Comparison of ENCODE assay signal across 27 cellular contexts in the genomic region with DNA sequence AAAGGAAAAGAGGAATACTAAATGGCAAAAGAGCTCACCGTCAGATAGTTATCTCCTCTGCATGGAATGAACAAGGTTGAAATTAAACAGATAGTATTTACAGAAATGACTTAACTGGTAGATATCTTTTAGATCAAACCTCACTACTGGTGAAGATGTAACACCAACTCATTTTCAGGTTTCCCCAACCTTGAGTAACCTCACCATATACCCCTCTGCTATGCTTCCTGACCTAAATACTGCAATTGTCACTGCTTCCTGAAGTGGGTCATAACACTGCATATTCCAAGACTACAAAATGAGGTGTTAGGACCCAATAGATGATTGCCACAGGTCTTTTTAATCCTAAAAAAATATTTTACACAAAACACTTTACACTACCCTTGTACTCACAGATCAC.
"Had no signal": no experiment of that assay in that cellular context is flagged by ENCODE, and none has a peak within 500 bp of the region (broad histone marks: within the 10 kb centered on the region; RNA-seq: fewer than 3 reads in every experiment).

No MANE protein-coding gene starts in this region.

- DNase-seq: activated CD4-positive, alpha-beta memory T cell treated with anti-CD3 and anti-CD28 coated beads, Interleukin-2, amount 10 ng/mL, durations not matched to agents 7 days and 5 days; activated CD4-positive, alpha-beta T cell treated with anti-CD3 and anti-CD28 coated beads for 1 hour; activated CD4-positive, alpha-beta T cell treated with anti-CD3 and anti-CD28 coated beads for 4 hours; activated CD4-positive, alpha-beta T cell treated with anti-CD3 and anti-CD28 coated beads, Interleukin-2, amount 10 ng/mL, durations not matched to agents 7 days and 5 days; activated CD4-positive, alpha-beta T cell treated with anti-CD3 and anti-CD28 coated beads, Interleukin-2, amount 50 U/mL, for 4 hours; activated CD8-positive, alpha-beta memory T cell treated with anti-CD3 and anti-CD28 coated beads, Interleukin-2, amount 50 U/mL, for 48 hours; activated gamma-delta T cell; activated naive CD4-positive, alpha-beta T cell; activated naive CD4-positive, alpha-beta T cell treated with anti-CD3 and anti-CD28 coated beads, Interleukin-2, amount 10 ng/mL, durations not matched to agents 7 days and 5 days; activated naive CD8-positive, alpha-beta T cell treated with anti-CD3 and anti-CD28 coated beads, Interleukin-2, amount 10 ng/mL, durations not matched to agents 7 days and 5 days; activated T-cell treated with anti-CD3 and anti-CD28 coated beads for 4 hours; activated T-cell treated with anti-CD3 and anti-CD28 coated beads, Interleukin-2, amount 50 U/mL, for 24 hours; activated T-cell treated with anti-CD3 and anti-CD28 coated beads, Interleukin-2, amount 50 U/mL, for 72 hours; brain microvascular endothelial cell; dorsolateral prefrontal cortex; effector memory CD4-positive, alpha-beta T cell; erythroblast; foreskin keratinocyte; gastrocnemius medialis had no signal

- H3K4me3 Mint-ChIP-seq: activated CD4-positive, alpha-beta memory T cell treated with anti-CD3 and anti-CD28 coated beads, Interleukin-2, amount 10 ng/mL, durations not matched to agents 7 days and 5 days; activated CD4-positive, alpha-beta T cell treated with anti-CD3 and anti-CD28 coated beads, Interleukin-2, amount 10 ng/mL, durations not matched to agents 7 days and 5 days; activated naive CD4-positive, alpha-beta T cell treated with anti-CD3 and anti-CD28 coated beads, Interleukin-2, amount 10 ng/mL, durations not matched to agents 7 days and 5 days; activated naive CD8-positive, alpha-beta T cell treated with anti-CD3 and anti-CD28 coated beads, Interleukin-2, amount 10 ng/mL, durations not matched to agents 7 days and 5 days; activated T-cell treated with anti-CD3 and anti-CD28 coated beads, Interleukin-2, amount 50 U/mL, for 24 hours; activated T-cell treated with anti-CD3 and anti-CD28 coated beads, Interleukin-2, amount 50 U/mL, for 72 hours; central memory CD8-positive, alpha-beta T cell; dendritic cell treated with granulocyte-macrophage colony-stimulating factor and Interleukin-4, amounts not matched to agents 40 ng/mL and 50 ng/mL, for 4 days; WTC11 had no signal

- H3K27ac ChIP-seq: ascending aorta, brain microvascular endothelial cell, coronary artery, dorsolateral prefrontal cortex, esophagus muscularis mucosa, foreskin keratinocyte, gastrocnemius medialis, VCaP had no signal

- H3K36me3 Mint-ChIP-seq: activated naive CD4-positive, alpha-beta T cell treated with anti-CD3 and anti-CD28 coated beads, Interleukin-2, amount 10 ng/mL, durations not matched to agents 7 days and 5 days; activated naive CD4-positive, alpha-beta T cell treated with anti-CD3 and anti-CD28 coated beads, Interleukin-2, amount 50 U/mL, for 72 hours; activated naive CD8-positive, alpha-beta T cell treated with anti-CD3 and anti-CD28 coated beads, Interleukin-2, amount 10 ng/mL, durations not matched to agents 7 days and 5 days; WTC11 had no signal

- H3K9me3 Mint-ChIP-seq: activated CD4-positive, alpha-beta memory T cell treated with anti-CD3 and anti-CD28 coated beads, Interleukin-2, amount 10 ng/mL, durations not matched to agents 7 days and 5 days; activated CD4-positive, alpha-beta T cell treated with anti-CD3 and anti-CD28 coated beads, Interleukin-2, amount 10 ng/mL, durations not matched to agents 7 days and 5 days; activated naive CD4-positive, alpha-beta T cell treated with anti-CD3 and anti-CD28 coated beads, Interleukin-2, amount 10 ng/mL, durations not matched to agents 7 days and 5 days; activated naive CD4-positive, alpha-beta T cell treated with anti-CD3 and anti-CD28 coated beads, Interleukin-2, amount 50 U/mL, for 72 hours; activated T-cell treated with anti-CD3 and anti-CD28 coated beads, Interleukin-2, amount 50 U/mL, for 24 hours; activated T-cell treated with anti-CD3 and anti-CD28 coated beads, Interleukin-2, amount 50 U/mL, for 72 hours; central memory CD8-positive, alpha-beta T cell; dendritic cell treated with granulocyte-macrophage colony-stimulating factor and Interleukin-4, amounts not matched to agents 40 ng/mL and 50 ng/mL, for 4 days; WTC11 had no signal

- H3K36me3 ChIP-seq: ascending aorta, brain microvascular endothelial cell, esophagus muscularis mucosa, gastrocnemius medialis had no signal

- ATAC-seq: activated naive CD4-positive, alpha-beta T cell treated with anti-CD3 and anti-CD28 coated beads, Interleukin-2, amount 50 U/mL, for 72 hours; activated T-cell treated with anti-CD3 and anti-CD28 coated beads, Interleukin-2, amount 50 U/mL, for 72 hours; foreskin keratinocyte; gastrocnemius medialis had no signal

- H3K27me3 Mint-ChIP-seq: activated CD4-positive, alpha-beta T cell treated with anti-CD3 and anti-CD28 coated beads, Interleukin-2, amount 10 ng/mL, durations not matched to agents 7 days and 5 days; activated naive CD4-positive, alpha-beta T cell treated with anti-CD3 and anti-CD28 coated beads, Interleukin-2, amount 10 ng/mL, durations not matched to agents 7 days and 5 days; dendritic cell treated with granulocyte-macrophage colony-stimulating factor and Interleukin-4, amounts not matched to agents 40 ng/mL and 50 ng/mL, for 4 days had no signal

- H3K4me3 ChIP-seq: ascending aorta, coronary artery, dorsolateral prefrontal cortex, esophagus muscularis mucosa, gastrocnemius medialis had no signal

- H3K4me1 ChIP-seq: ascending aorta, foreskin keratinocyte, gastrocnemius medialis had no signal

- H3K9me3 ChIP-seq: ascending aorta, esophagus muscularis mucosa, gastrocnemius medialis had no signal

- H3K27ac Mint-ChIP-seq: activated CD4-positive, alpha-beta memory T cell treated with anti-CD3 and anti-CD28 coated beads, Interleukin-2, amount 10 ng/mL, durations not matched to agents 7 days and 5 days; activated CD4-positive, alpha-beta T cell treated with anti-CD3 and anti-CD28 coated beads, Interleukin-2, amount 10 ng/mL, durations not matched to agents 7 days and 5 days; activated naive CD4-positive, alpha-beta T cell treated with anti-CD3 and anti-CD28 coated beads, Interleukin-2, amount 10 ng/mL, durations not matched to agents 7 days and 5 days; activated naive CD4-positive, alpha-beta T cell treated with anti-CD3 and anti-CD28 coated beads, Interleukin-2, amount 50 U/mL, for 72 hours; activated naive CD8-positive, alpha-beta T cell treated with anti-CD3 and anti-CD28 coated beads, Interleukin-2, amount 10 ng/mL, durations not matched to agents 7 days and 5 days; activated T-cell treated with anti-CD3 and anti-CD28 coated beads, Interleukin-2, amount 50 U/mL, for 24 hours; activated T-cell treated with anti-CD3 and anti-CD28 coated beads, Interleukin-2, amount 50 U/mL, for 72 hours; dendritic cell treated with granulocyte-macrophage colony-stimulating factor and Interleukin-4, amounts not matched to agents 40 ng/mL and 50 ng/mL, for 4 days had no signal

- H3K4me1 Mint-ChIP-seq: activated CD4-positive, alpha-beta T cell treated with anti-CD3 and anti-CD28 coated beads, Interleukin-2, amount 10 ng/mL, durations not matched to agents 7 days and 5 days; activated naive CD4-positive, alpha-beta T cell treated with anti-CD3 and anti-CD28 coated beads, Interleukin-2, amount 10 ng/mL, durations not matched to agents 7 days and 5 days had no signal

- H3K27me3 ChIP-seq: ascending aorta, brain microvascular endothelial cell, esophagus muscularis mucosa, foreskin keratinocyte, gastrocnemius medialis had no signal
